In the genomic region with DNA sequence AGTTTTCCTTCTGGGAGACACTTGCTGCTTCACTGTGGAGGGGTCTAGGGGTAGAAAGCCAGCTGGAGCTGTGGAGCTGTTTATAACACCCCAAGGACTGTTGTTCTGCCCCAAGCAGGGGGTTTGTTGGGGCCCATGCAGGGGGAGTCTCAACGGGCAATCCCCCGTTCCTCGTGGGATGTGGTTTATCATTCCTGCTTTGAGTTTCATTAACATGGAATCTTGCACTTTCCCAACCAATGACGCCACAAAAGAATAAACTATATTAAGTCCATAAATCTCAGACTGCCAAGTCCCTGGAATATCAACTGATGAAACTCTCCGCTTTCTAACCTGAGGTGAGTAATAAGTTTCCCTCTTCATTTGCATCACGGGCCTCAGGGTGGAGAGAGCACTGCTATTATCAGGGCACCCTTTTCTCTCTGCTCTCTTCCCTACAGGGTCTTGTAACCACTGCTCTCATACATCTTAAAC, we compare ENCODE assay signal across 11 cellular contexts.
DNase-seq lines count a peak whose midpoint lies in the region; ATAC-seq, FAIRE-seq and TF ChIP-seq lines count a peak whose summit lies in the region.
"Had no signal": no experiment of that assay in that cellular context is flagged by ENCODE, and none has a peak within 500 bp of the region (broad histone marks: within the 10 kb centered on the region; RNA-seq: fewer than 3 reads in every experiment).

No MANE protein-coding gene starts in this region.

- H3K4me3 Mint-ChIP-seq in activated CD4-positive, alpha-beta T cell treated with anti-CD3 and anti-CD28 coated beads for 36 hours: no peak overlapping the region
- H3K4me3 Mint-ChIP-seq: activated CD8-positive, alpha-beta memory T cell treated with anti-CD3 and anti-CD28 coated beads, Interleukin-2, amount 10 ng/mL, durations not matched to agents 7 days and 5 days had no signal

- peaks cover 48% of the 10 kb centered on the region for H3K27me3 Mint-ChIP-seq in activated CD4-positive, alpha-beta T cell treated with anti-CD3 and anti-CD28 coated beads for 36 hours

- no peaks in the 10 kb centered on the region for H3K9me3 ChIP-seq in fibroblast of lung (ENCODE audit: control insufficient read depth, insufficient read depth, low read depth, low read length)
- no peaks in the 10 kb centered on the region for H3K9me3 ChIP-seq in ovary
- H3K9me3 ChIP-seq: SJCRH30 had no signal

- H3K9me3 Mint-ChIP-seq in activated CD4-positive, alpha-beta T cell treated with anti-CD3 and anti-CD28 coated beads for 36 hours (ENCODE audit: low read depth): peaks cover 3% of the 10 kb centered on the region
- H3K9me3 Mint-ChIP-seq in activated naive CD4-positive, alpha-beta T cell treated with anti-CD3 and anti-CD28 coated beads, Interleukin-2, amount 50 U/mL, for 72 hours: peaks cover 16 to 17% of the 10 kb centered on the region in 2 donors

- TF ChIP-seq CTCF in fibroblast of lung (conservative IDR thresholded peaks at IDR 0.05 in 1 of 2, IDR thresholded peaks at IDR 0.05 in 1 of 2; ENCODE audit: low read depth in 1 of 2, low read length in 2 of 2) (no peak), ovary (IDR thresholded peaks at IDR 0.05) (no peak)

- H3K27ac ChIP-seq in fibroblast of lung (ENCODE audit: insufficient read depth, low read length) (peak overlapping the region; percentile 77), ovary (peak overlapping the region in 1 of 2 donors; percentile 92)
- H3K27ac ChIP-seq: SJCRH30 had no signal

- DNase-seq in Daoy (ENCODE audit: low read depth): peak; percentile 31
- peak; percentile 55 to 72 for DNase-seq in fibroblast of lung (ENCODE audit: low read depth in 2 of 2)
- DNase-seq in ovary: peak; percentile 47 to 63 (median 60)
- no peak for DNase-seq in NCI-H69 (lab: John Stamatoyannopoulos, UW)
- no peak for DNase-seq in activated CD4-positive, alpha-beta T cell treated with anti-CD3 and anti-CD28 coated beads for 36 hours
- DNase-seq in HTR-8/SVneo (ENCODE audit: insufficient read length, low spot score): no peak
- no peak for DNase-seq in activated naive CD4-positive, alpha-beta T cell treated with anti-CD3 and anti-CD28 coated beads, Interleukin-2, amount 50 U/mL, for 72 hours (ENCODE audit: low spot score in 2 of 2)
- DNase-seq: activated CD8-positive, alpha-beta memory T cell treated with anti-CD3 and anti-CD28 coated beads, Interleukin-2, amount 10 ng/mL, durations not matched to agents 7 days and 5 days; NCI-H1417 treated with DMSO at 0.1 percent for 48 hours; SJCRH30 had no signal

- H3K9ac ChIP-seq in fibroblast of lung (ENCODE audit: insufficient read depth, low read length): no peak overlapping the region

- H3K4me1 ChIP-seq in fibroblast of lung (ENCODE audit: control insufficient read depth, extremely low read depth, insufficient read depth, low read length) (no peaks in the 10 kb centered on the region), ovary (ENCODE audit: insufficient read depth) (peaks cover 2% of the 10 kb centered on the region)
- H3K4me1 ChIP-seq: SJCRH30 had no signal

- POLR2A ChIA-PET in activated CD4-positive, alpha-beta T cell treated with anti-CD3 and anti-CD28 coated beads for 36 hours (lab: Charles Lee): no interaction called here

- CTCF ChIA-PET in activated CD4-positive, alpha-beta T cell treated with anti-CD3 and anti-CD28 coated beads for 36 hours (lab: Charles Lee): no interaction called here

- no peak overlapping the region for H3K27ac Mint-ChIP-seq in activated CD4-positive, alpha-beta T cell treated with anti-CD3 and anti-CD28 coated beads for 36 hours
- no peak overlapping the region for H3K27ac Mint-ChIP-seq in activated naive CD4-positive, alpha-beta T cell treated with anti-CD3 and anti-CD28 coated beads, Interleukin-2, amount 50 U/mL, for 72 hours

- H3K27me3 ChIP-seq in fibroblast of lung (ENCODE audit: control insufficient read depth, insufficient read depth, low read length): no peaks in the 10 kb centered on the region
- no peaks in the 10 kb centered on the region for H3K27me3 ChIP-seq in ovary
- H3K27me3 ChIP-seq: SJCRH30 had no signal

- no peak for TF ChIP-seq EP300 in ovary (IDR thresholded peaks at IDR 0.05)

- intact Hi-C loops in ovary (cut with DNase I): loop anchor here in 1 of 4 donors (2.0 kb wide), 1 partner anchor 15 kb away; no protein-coding TSS in a partner anchor
- intact Hi-C loops in activated CD4-positive, alpha-beta T cell treated with anti-CD3 and anti-CD28 coated beads for 36 hours (cut with DNase I, micrococcal nuclease): loop anchor here in 1 of 2 experiments (2.0 kb wide), 1 partner anchor 113 kb away; a partner anchor contains a TSS

- no peak for FAIRE-seq in HTR-8/SVneo (lab: Jason Lieb, UNC)

- no peaks in the 10 kb centered on the region for H3K36me3 Mint-ChIP-seq in activated CD4-positive, alpha-beta T cell treated with anti-CD3 and anti-CD28 coated beads for 36 hours (ENCODE audit: low read depth)
- H3K36me3 Mint-ChIP-seq in activated naive CD4-positive, alpha-beta T cell treated with anti-CD3 and anti-CD28 coated beads, Interleukin-2, amount 50 U/mL, for 72 hours: peaks cover 12 to 19% of the 10 kb centered on the region in 2 donors

- peak; percentile 52 for ATAC-seq in HG03095 (IDR thresholded peaks at IDR 0.05; ENCODE audit: unreplicated experiment)
- no peak for ATAC-seq in activated CD4-positive, alpha-beta T cell treated with anti-CD3 and anti-CD28 coated beads for 36 hours
- ATAC-seq in activated naive CD4-positive, alpha-beta T cell treated with anti-CD3 and anti-CD28 coated beads, Interleukin-2, amount 50 U/mL, for 72 hours: no peak

- H3K4me2 ChIP-seq in fibroblast of lung (ENCODE audit: extremely low read depth, insufficient read depth, low read length): peak overlapping the region; percentile 53

- H3K79me2 ChIP-seq in fibroblast of lung (ENCODE audit: control insufficient read depth, insufficient read depth, low read length): no peaks in the 10 kb centered on the region

- no peaks in the 10 kb centered on the region for H3K36me3 ChIP-seq in fibroblast of lung (ENCODE audit: control insufficient read depth, insufficient read depth, low read length)
- no peaks in the 10 kb centered on the region for H3K36me3 ChIP-seq in ovary
- H3K36me3 ChIP-seq: SJCRH30 had no signal

- peak overlapping the region; percentile 2 for H2AFZ ChIP-seq in fibroblast of lung (ENCODE audit: low read length)

- TF ChIP-seq POLR2A in ovary (IDR thresholded peaks at IDR 0.05): no peak

- peak overlapping the region in 2 of 4 experiments; percentile 36 to 43 for H3K4me3 ChIP-seq in fibroblast of lung (replicated peaks in 1 of 4; ENCODE audit: control extremely low read depth in 1 of 4, insufficient read depth in 1 of 4, low read depth in 3 of 4, low read length in 4 of 4)
- H3K4me3 ChIP-seq in ovary: peak overlapping the region; percentile 17

- WGBS in ovary, 3 donors: 13 to 23% (median 15%) methylated on average over 6 of the region's 6 CpGs

- no peaks in the 10 kb centered on the region for H4K20me1 ChIP-seq in fibroblast of lung (ENCODE audit: control insufficient read depth, extremely low read depth, insufficient read depth, low read length)

- peaks cover 34% of the 10 kb centered on the region for H3K4me1 Mint-ChIP-seq in activated CD4-positive, alpha-beta T cell treated with anti-CD3 and anti-CD28 coated beads for 36 hours

Comparison
In these comparisons a context has a peak if more than half of its experiments do, and no peak if none do; other contexts are left out.
1. DNase-seq: peak in Daoy (single experiment), fibroblast of lung (2 of 2) and ovary (5 of 5); none in NCI-H69 (single experiment), activated CD4-positive, alpha-beta T cell treated with anti-CD3 and anti-CD28 coated beads for 36 hours (single experiment), HTR-8/SVneo (single experiment) and activated naive CD4-positive, alpha-beta T cell treated with anti-CD3 and anti-CD28 coated beads, Interleukin-2, amount 50 U/mL, for 72 hours (0 of 2).